In the genomic region with DNA sequence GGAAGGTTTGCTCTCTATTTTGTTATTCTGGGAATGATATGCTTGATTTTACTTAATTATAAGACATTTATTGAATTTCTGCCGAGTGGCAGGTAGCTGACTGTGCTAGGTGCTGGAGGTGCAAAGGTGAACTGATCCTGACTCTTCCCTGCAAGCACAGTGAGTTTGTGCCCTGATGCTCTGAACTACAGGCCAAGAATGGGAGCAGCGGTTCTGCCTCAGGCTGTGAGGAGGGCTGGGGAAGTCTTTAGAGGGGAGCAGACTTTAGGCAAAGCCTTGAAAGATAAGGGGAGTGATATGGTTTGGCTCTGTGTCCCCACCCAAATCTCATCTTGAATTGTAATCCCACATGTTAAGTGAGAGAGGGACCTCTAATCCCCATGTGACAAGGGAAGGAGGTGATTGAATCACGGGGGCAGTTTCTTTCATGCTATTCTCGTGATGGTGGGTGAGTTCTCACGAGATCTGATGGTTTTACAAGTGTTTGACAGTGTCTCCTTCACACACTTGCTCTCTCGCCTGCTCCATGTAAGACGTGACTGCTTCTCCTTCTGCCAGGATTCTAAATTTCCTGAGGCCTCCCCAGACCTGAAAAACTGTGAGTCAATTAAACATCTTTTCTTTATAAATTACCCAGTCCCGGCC, we compare ENCODE assay signal across 15 cellular contexts.
"Had no signal": no experiment of that assay in that cellular context is flagged by ENCODE, and none has a peak within 500 bp of the region (broad histone marks: within the 10 kb centered on the region; RNA-seq: fewer than 3 reads in every experiment).

No MANE protein-coding gene starts in this region.

- H3K27ac ChIP-seq: coronary artery, lower lobe of right lung, neutrophil, parathyroid adenoma, transverse colon had no signal

- ATAC-seq: lower lobe of right lung had no signal

- H3K36me3 ChIP-seq: lower lobe of right lung, neutrophil, transverse colon had no signal

- H3K9ac ChIP-seq: parathyroid adenoma had no signal

- H3K79me2 ChIP-seq: parathyroid adenoma had no signal

- H3K9me3 ChIP-seq: lower lobe of right lung, neutrophil, transverse colon had no signal

- H3K4me3 ChIP-seq: coronary artery, lower lobe of right lung, transverse colon had no signal

- H3K27me3 ChIP-seq: transverse colon had no signal

- H3K4me1 ChIP-seq: lower lobe of right lung, parathyroid adenoma had no signal

- H2AFZ ChIP-seq: parathyroid adenoma had no signal

- DNase-seq: activated B cell treated with CpG ODN at 0.5 μM for 24 hours; activated CD4-positive, alpha-beta T cell treated with anti-CD3 and anti-CD28 coated beads, Interleukin-2, amount 10 ng/mL, durations not matched to agents 24 days and 14 days; activated gamma-delta T cell treated with Interleukin-2 at 50 U/mL for 16 hours; activated naive CD8-positive, alpha-beta T cell treated with anti-CD3 and anti-CD28 coated beads, Interleukin-2, amount 10 ng/mL, durations not matched to agents 7 days and 5 days; foreskin fibroblast; lower lobe of right lung; midbrain; stimulated activated CD4-positive, alpha-beta T cell treated with anti-CD3 and anti-CD28 coated beads, Interleukin-4, amount 100 ng/mL, for 24 hours; stimulated activated naive CD4-positive, alpha-beta T cell; substantia nigra; SW 1271 had no signal
